Comparison of ENCODE assay signal across 22 cellular contexts in the genomic region with DNA sequence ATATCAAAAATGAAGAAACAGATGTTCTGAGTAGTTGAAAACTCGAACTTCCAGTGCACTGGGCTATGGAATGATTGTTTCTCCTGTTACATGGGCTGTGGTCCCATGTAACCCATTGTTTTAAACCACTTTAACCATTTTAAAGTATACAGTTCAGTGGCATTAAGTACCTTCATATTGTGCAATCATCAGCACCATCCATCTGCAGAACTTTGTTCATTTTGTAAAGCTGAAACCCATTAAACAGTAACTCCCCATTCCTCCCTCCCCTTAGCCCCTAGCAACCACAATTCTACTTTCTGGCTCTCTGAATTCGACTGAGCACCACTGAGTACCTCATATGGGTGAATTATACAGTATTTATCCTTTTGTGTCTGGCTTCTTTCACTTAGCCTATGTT.
"Had no signal": no experiment of that assay in that cellular context is flagged by ENCODE, and none has a peak within 500 bp of the region (broad histone marks: within the 10 kb centered on the region; RNA-seq: fewer than 3 reads in every experiment).

No MANE protein-coding gene starts in this region.

- DNase-seq: activated CD4-positive, alpha-beta T cell treated with anti-CD3 and anti-CD28 coated beads for 48 hours; activated CD4-positive, alpha-beta T cell treated with anti-CD3 and anti-CD28 coated beads, Interleukin-2, amount 50 U/mL, for 48 hours; activated CD8-positive, alpha-beta memory T cell treated with anti-CD3 and anti-CD28 coated beads for 24 hours; activated effector memory CD4-positive, alpha-beta T cell treated with Interleukin-2 at 50 U/mL for 16 hours; activated naive CD4-positive, alpha-beta T cell treated with anti-CD3 and anti-CD28 coated beads, Interleukin-2, amount 10 ng/mL, durations not matched to agents 7 days and 5 days; activated naive CD8-positive, alpha-beta T cell treated with anti-CD3 and anti-CD28 coated beads, Interleukin-2, amount 10 ng/mL, durations not matched to agents 7 days and 5 days; cerebellar nuclear complex; colonic mucosa; effector memory CD4-positive, alpha-beta T cell; erythroblast; gastrocnemius medialis; hypothalamus; immature natural killer cell; kidney; mesendoderm; natural killer cell; right cardiac atrium; spleen; stimulated activated naive CD4-positive, alpha-beta T cell; T-helper 9 cell; WERI-Rb-1 had no signal

- ATAC-seq: activated CD4-positive, CD25-positive, alpha-beta regulatory T cell treated with anti-CD3 and anti-CD28 coated beads, Interleukin-2, amount 50 U/mL, for 24 hours; gastrocnemius medialis; natural killer cell; right cardiac atrium had no signal
